8 cellular contexts compared by ENCODE assay signal in genomic region chr19:5031231-5032100, GRCh38.
DNase-seq lines count a peak whose midpoint lies in the region; TF ChIP-seq lines count a peak whose summit lies in the region.

No MANE protein-coding gene starts in this region.

- TF ChIP-seq CTCF in foreskin fibroblast (IDR thresholded peaks at IDR 0.05; ENCODE audit: low read depth, low read length), result peak; percentile 91

- DNase-seq in DMS153 treated with DMSO at 0.1 percent for 48 hours (lab: John Stamatoyannopoulos, UW; ENCODE audit: unreplicated experiment) (peak; percentile 72), DMS153 (lab: John Stamatoyannopoulos, UW) (no peak), SHP77 (lab: John Stamatoyannopoulos, UW) (peak; percentile 73), foreskin fibroblast (peak; percentile 65 to 89), occipital lobe (lab: John Stamatoyannopoulos, UW) (peak; percentile 75), superior temporal gyrus (ENCODE audit: extremely low spot score) (peak; percentile 91)
- peak; percentile 35 for DNase-seq in Jurkat, Clone E6-1 (ENCODE audit: low read depth, low spot score)
- DNase-seq in activated T-helper 9 cell treated with anti-CD3 and anti-CD28 coated beads, Interleukin-2, amount 50 U/mL, for 16 hours (ENCODE audit: low read depth), result peak; percentile 66

- H3K4me3 ChIP-seq in Jurkat, Clone E6-1 (ENCODE audit: low read length), result no peak overlapping the region
- no peak overlapping the region for H3K4me3 ChIP-seq in foreskin fibroblast (ENCODE audit: low read depth in 1 of 2, low read length in 2 of 2)
